ENCODE assay signal across 1 cellular context in genomic region chr10:128149267-128149666, GRCh38.
TF ChIP-seq lines count a peak whose summit lies in the region.

No MANE protein-coding gene starts in this region.

TF ChIP-seq in GM23338, 12 proteins besides CTCF, POLR2A, EP300 and RAD21 (continued from another document):
- TF ChIP-seq REST (IDR thresholded peaks at IDR 0.05; ENCODE audit: unreplicated experiment) (no peak), ETS1 (IDR thresholded peaks at IDR 0.05) (no peak), POLR2AphosphoS5 (IDR thresholded peaks at IDR 0.05; ENCODE audit: low read depth) (no peak)
